2 cellular contexts compared by ENCODE assay signal in the genomic region with DNA sequence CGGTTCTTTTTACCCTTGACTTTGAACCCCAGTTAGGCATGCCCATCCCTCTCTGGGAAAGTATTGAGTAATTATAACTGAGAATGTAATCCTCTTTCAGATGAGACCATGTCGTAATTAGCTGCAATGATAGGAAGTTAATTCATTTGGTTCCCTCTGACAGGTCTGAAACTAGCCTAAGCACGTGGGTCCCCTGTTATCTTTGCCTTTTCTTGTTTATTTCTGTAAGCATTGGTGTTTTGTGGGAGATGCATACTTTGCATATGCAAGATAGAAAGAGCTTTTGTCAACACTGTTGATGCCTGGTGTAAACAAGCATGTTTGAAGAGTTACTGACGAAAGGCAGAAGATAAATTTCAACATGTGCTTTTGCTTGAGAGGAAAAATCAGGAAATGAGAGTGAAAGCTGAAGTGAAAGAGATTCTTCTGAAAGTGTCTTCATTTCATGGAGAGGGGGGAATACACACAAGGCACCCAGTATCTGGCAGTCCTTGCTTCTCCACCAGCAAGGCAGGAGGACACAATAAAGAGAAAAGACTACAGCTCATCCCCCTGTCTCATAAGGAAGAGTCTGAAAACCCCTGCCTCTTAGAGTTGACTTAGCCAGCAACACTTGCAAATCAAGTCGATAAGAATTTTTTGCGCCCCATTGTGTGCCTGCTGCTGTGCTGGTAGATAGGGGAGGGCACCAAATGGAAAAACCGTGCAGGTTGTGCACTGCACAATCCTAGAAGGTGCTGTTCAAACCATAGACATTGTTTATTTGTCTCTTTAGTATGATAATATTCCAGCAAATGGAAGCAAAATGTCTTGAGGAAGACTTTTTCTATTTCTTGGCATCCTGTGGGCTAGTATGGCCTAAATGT.
TF ChIP-seq lines count a peak whose summit lies in the region.

No MANE protein-coding gene starts in this region.

TF ChIP-seq in GM23338, 12 proteins besides CTCF, POLR2A, EP300 and RAD21 (continued from another document and continues in another):
- TF ChIP-seq, protein P1, sequence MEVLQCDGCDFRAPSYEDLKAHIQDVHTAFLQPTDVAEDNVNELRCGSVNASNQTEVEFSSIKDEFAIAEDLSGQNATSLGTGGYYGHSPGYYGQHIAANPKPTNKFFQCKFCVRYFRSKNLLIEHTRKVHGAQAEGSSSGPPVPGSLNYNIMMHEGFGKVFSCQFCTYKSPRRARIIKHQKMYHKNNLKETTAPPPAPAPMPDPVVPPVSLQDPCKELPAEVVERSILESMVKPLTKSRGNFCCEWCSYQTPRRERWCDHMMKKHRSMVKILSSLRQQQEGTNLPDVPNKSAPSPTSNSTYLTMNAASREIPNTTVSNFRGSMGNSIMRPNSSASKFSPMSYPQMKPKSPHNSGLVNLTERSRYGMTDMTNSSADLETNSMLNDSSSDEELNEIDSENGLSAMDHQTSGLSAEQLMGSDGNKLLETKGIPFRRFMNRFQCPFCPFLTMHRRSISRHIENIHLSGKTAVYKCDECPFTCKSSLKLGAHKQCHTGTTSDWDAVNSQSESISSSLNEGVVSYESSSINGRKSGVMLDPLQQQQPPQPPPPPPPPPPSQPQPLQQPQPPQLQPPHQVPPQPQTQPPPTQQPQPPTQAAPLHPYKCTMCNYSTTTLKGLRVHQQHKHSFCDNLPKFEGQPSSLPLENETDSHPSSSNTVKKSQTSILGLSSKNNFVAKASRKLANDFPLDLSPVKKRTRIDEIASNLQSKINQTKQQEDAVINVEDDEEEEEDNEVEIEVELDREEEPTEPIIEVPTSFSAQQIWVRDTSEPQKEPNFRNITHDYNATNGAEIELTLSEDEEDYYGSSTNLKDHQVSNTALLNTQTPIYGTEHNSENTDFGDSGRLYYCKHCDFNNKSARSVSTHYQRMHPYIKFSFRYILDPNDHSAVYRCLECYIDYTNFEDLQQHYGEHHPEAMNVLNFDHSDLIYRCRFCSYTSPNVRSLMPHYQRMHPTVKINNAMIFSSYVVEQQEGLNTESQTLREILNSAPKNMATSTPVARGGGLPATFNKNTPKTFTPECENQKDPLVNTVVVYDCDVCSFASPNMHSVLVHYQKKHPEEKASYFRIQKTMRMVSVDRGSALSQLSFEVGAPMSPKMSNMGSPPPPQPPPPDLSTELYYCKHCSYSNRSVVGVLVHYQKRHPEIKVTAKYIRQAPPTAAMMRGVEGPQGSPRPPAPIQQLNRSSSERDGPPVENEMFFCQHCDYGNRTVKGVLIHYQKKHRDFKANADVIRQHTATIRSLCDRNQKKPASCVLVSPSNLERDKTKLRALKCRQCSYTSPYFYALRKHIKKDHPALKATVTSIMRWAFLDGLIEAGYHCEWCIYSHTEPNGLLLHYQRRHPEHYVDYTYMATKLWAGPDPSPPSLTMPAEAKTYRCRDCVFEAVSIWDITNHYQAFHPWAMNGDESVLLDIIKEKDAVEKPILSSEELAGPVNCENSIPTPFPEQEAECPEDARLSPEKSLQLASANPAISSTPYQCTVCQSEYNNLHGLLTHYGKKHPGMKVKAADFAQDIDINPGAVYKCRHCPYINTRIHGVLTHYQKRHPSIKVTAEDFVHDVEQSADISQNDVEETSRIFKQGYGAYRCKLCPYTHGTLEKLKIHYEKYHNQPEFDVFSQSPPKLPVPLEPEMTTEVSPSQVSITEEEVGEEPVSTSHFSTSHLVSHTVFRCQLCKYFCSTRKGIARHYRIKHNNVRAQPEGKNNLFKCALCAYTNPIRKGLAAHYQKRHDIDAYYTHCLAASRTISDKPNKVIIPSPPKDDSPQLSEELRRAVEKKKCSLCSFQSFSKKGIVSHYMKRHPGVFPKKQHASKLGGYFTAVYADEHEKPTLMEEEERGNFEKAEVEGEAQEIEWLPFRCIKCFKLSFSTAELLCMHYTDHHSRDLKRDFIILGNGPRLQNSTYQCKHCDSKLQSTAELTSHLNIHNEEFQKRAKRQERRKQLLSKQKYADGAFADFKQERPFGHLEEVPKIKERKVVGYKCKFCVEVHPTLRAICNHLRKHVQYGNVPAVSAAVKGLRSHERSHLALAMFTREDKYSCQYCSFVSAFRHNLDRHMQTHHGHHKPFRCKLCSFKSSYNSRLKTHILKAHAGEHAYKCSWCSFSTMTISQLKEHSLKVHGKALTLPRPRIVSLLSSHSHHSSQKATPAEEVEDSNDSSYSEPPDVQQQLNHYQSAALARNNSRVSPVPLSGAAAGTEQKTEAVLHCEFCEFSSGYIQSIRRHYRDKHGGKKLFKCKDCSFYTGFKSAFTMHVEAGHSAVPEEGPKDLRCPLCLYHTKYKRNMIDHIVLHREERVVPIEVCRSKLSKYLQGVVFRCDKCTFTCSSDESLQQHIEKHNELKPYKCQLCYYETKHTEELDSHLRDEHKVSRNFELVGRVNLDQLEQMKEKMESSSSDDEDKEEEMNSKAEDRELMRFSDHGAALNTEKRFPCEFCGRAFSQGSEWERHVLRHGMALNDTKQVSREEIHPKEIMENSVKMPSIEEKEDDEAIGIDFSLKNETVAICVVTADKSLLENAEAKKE (CRISPR knock-in tag; IDR thresholded peaks at IDR 0.05), result no peak
- TF ChIP-seq CREB1 (CRISPR knock-in tag; IDR thresholded peaks at IDR 0.05; ENCODE audit: low read depth), result no peak
- no peak for TF ChIP-seq STAT1 (IDR thresholded peaks at IDR 0.05; ENCODE audit: unreplicated experiment)
- TF ChIP-seq POLR2AphosphoS5 (IDR thresholded peaks at IDR 0.05; ENCODE audit: low read depth), result no peak
- no peak for TF ChIP-seq ZNF331 (CRISPR knock-in tag; IDR thresholded peaks at IDR 0.05; ENCODE audit: low read depth)
- TF ChIP-seq ZNF114 (CRISPR knock-in tag; IDR thresholded peaks at IDR 0.05), result no peak
- TF ChIP-seq NANOG (IDR thresholded peaks at IDR 0.05; ENCODE audit: borderline replicate concordance), result no peak
- no peak for TF ChIP-seq EZH2phosphoT487 (IDR thresholded peaks at IDR 0.05; ENCODE audit: unreplicated experiment)
- TF ChIP-seq, protein P2, sequence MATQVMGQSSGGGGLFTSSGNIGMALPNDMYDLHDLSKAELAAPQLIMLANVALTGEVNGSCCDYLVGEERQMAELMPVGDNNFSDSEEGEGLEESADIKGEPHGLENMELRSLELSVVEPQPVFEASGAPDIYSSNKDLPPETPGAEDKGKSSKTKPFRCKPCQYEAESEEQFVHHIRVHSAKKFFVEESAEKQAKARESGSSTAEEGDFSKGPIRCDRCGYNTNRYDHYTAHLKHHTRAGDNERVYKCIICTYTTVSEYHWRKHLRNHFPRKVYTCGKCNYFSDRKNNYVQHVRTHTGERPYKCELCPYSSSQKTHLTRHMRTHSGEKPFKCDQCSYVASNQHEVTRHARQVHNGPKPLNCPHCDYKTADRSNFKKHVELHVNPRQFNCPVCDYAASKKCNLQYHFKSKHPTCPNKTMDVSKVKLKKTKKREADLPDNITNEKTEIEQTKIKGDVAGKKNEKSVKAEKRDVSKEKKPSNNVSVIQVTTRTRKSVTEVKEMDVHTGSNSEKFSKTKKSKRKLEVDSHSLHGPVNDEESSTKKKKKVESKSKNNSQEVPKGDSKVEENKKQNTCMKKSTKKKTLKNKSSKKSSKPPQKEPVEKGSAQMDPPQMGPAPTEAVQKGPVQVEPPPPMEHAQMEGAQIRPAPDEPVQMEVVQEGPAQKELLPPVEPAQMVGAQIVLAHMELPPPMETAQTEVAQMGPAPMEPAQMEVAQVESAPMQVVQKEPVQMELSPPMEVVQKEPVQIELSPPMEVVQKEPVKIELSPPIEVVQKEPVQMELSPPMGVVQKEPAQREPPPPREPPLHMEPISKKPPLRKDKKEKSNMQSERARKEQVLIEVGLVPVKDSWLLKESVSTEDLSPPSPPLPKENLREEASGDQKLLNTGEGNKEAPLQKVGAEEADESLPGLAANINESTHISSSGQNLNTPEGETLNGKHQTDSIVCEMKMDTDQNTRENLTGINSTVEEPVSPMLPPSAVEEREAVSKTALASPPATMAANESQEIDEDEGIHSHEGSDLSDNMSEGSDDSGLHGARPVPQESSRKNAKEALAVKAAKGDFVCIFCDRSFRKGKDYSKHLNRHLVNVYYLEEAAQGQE (IDR thresholded peaks at IDR 0.05; ENCODE audit: unreplicated experiment), result no peak

TF ChIP-seq in IMR-90, 13 proteins besides CTCF, POLR2A, EP300 and RAD21 (continued from another document):
- TF ChIP-seq CHD1 (IDR thresholded peaks at IDR 0.05; ENCODE audit: low read depth, low read length) (no peak), NFE2L2 (IDR thresholded peaks at IDR 0.05; ENCODE audit: low read depth, low read length) (no peak), MAFK (IDR thresholded peaks at IDR 0.05; ENCODE audit: low read depth, low read length) (no peak), CEBPB (IDR thresholded peaks at IDR 0.05; ENCODE audit: low read depth, low read length) (no peak), BHLHE40 (IDR thresholded peaks at IDR 0.05; ENCODE audit: low read depth, low read length) (peak; percentile 11; the same call in 1 of the 2 replicates)
- TF ChIP-seq, protein P3, sequence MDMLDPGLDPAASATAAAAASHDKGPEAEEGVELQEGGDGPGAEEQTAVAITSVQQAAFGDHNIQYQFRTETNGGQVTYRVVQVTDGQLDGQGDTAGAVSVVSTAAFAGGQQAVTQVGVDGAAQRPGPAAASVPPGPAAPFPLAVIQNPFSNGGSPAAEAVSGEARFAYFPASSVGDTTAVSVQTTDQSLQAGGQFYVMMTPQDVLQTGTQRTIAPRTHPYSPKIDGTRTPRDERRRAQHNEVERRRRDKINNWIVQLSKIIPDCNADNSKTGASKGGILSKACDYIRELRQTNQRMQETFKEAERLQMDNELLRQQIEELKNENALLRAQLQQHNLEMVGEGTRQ (IDR thresholded peaks at IDR 0.05; ENCODE audit: low read depth, low read length), result no peak
